Comparison of ENCODE assay signal across 1 cellular context in genomic region chr4:56414135-56414675, GRCh38.
TF ChIP-seq lines count a peak whose summit lies in the region.

No MANE protein-coding gene starts in this region.

TF ChIP-seq in IMR-90, 13 proteins besides CTCF, POLR2A, EP300 and RAD21:
- no peak for TF ChIP-seq ELK1 (IDR thresholded peaks at IDR 0.05; ENCODE audit: borderline replicate concordance, low read depth, low read length)
- TF ChIP-seq MAZ (IDR thresholded peaks at IDR 0.05; ENCODE audit: borderline replicate concordance, low read depth, low read length) = no peak
- TF ChIP-seq FOS (IDR thresholded peaks at IDR 0.05; ENCODE audit: low read depth, low read length) = no peak
- TF ChIP-seq CEBPB (IDR thresholded peaks at IDR 0.05; ENCODE audit: low read depth, low read length) = no peak
- TF ChIP-seq MAFK (IDR thresholded peaks at IDR 0.05; ENCODE audit: low read depth, low read length) = no peak
- no peak for TF ChIP-seq NFE2L2 (IDR thresholded peaks at IDR 0.05; ENCODE audit: low read depth, low read length)
- TF ChIP-seq MXI1 (IDR thresholded peaks at IDR 0.05; ENCODE audit: borderline replicate concordance, low read depth, low read length) = no peak
- no peak for TF ChIP-seq RFX5 (IDR thresholded peaks at IDR 0.05; ENCODE audit: low read depth, low read length)
- TF ChIP-seq USF2 (IDR thresholded peaks at IDR 0.05; ENCODE audit: low read depth, low read length) = no peak
- no peak for TF ChIP-seq RCOR1 (IDR thresholded peaks at IDR 0.05; ENCODE audit: insufficient replicate concordance, low read length)
- TF ChIP-seq SMC3 (IDR thresholded peaks at IDR 0.05; ENCODE audit: low read depth, low read length) = no peak
- no peak for TF ChIP-seq BHLHE40 (IDR thresholded peaks at IDR 0.05; ENCODE audit: low read depth, low read length)
- TF ChIP-seq CHD1 (IDR thresholded peaks at IDR 0.05; ENCODE audit: low read depth, low read length) = no peak
